Comparison of ENCODE assay signal across 1 cellular context in the genomic region with DNA sequence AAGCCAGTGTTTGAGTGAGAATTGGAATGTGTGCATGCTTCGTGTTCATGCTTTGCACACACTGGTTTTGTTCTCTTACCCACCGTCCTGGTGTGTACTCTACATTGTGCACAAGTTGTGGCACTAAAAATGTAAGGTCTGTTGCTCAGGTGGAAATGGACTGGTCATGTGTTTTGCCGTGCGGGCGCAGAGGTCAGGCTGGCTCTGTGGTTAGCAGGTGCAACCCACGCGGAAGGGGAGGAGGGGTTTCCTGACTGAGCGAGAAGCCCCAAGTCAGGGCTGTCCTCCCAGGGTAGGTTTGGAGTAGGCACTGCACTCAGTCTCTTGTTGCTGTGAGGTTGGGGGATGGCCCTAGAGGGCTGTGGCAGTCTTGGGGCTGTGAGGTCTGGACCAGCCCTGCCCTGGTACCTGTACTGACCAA.
TF ChIP-seq lines count a peak whose summit lies in the region.

No MANE protein-coding gene starts in this region.

TF ChIP-seq in GM12878, 131 proteins besides CTCF, POLR2A, EP300 and RAD21 (continued from another document and continues in another):
- TF ChIP-seq, protein P1, sequence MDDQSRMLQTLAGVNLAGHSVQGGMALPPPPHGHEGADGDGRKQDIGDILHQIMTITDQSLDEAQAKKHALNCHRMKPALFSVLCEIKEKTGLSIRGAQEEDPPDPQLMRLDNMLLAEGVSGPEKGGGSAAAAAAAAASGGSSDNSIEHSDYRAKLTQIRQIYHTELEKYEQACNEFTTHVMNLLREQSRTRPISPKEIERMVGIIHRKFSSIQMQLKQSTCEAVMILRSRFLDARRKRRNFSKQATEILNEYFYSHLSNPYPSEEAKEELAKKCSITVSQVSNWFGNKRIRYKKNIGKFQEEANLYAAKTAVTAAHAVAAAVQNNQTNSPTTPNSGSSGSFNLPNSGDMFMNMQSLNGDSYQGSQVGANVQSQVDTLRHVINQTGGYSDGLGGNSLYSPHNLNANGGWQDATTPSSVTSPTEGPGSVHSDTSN (IDR thresholded peaks at IDR 0.05; ENCODE audit: insufficient replicate concordance, low read depth, low read length) = no peak
- TF ChIP-seq NFYA (IDR thresholded peaks at IDR 0.05; ENCODE audit: borderline replicate concordance, low read depth, low read length) (no peak), PAX8 (IDR thresholded peaks at IDR 0.05) (0 out of 2 replicates have a peak, but pooled peaks have one; percentile 79), ZNF622 (IDR thresholded peaks at IDR 0.05) (no peak), MEF2B (IDR thresholded peaks at IDR 0.05; ENCODE audit: partially characterized antibody, poor library complexity, severe bottlenecking) (peak; percentile 36), CBFB (IDR thresholded peaks at IDR 0.05; ENCODE audit: low read depth) (0 out of 2 replicates have a peak, but pooled peaks have one; percentile 59), FOXK2 (IDR thresholded peaks at IDR 0.05) (no peak), MEF2A (IDR thresholded peaks at IDR 0.05; ENCODE audit: insufficient read depth, low read depth, low read length) (no peak; the same call in 1 of the 2 replicates), ZZZ3 (IDR thresholded peaks at IDR 0.05; ENCODE audit: control insufficient read depth, insufficient read length, low read depth) (no peak), STAT3 (IDR thresholded peaks at IDR 0.05; ENCODE audit: low read depth, low read length) (no peak), LARP7 (IDR thresholded peaks at IDR 0.05) (no peak), CBX3 (IDR thresholded peaks at IDR 0.05; ENCODE audit: borderline replicate concordance, low read depth) (no peak), TCF7 (IDR thresholded peaks at IDR 0.05; ENCODE audit: borderline replicate concordance) (no peak), NR2F1 (conservative IDR thresholded peaks at IDR 0.05) (peak; percentile 93), PAX5 (IDR thresholded peaks at IDR 0.05; ENCODE audit: borderline replicate concordance, low read depth, low read length) (peak; percentile 75; the same call in 1 of the 2 replicates), CREM (IDR thresholded peaks at IDR 0.05; ENCODE audit: low read depth) (peak; percentile 37; the same call in 1 of the 2 replicates), TCF12 (IDR thresholded peaks at IDR 0.05; ENCODE audit: low read depth, low read length) (peak; percentile 64), RUNX3 (IDR thresholded peaks at IDR 0.05; ENCODE audit: low read length) (peak; percentile 97), MYB (IDR thresholded peaks at IDR 0.05; ENCODE audit: borderline replicate concordance, low read depth, low read length) (0 out of 2 replicates have a peak, but pooled peaks have one; percentile 25), SREBF2 (IDR thresholded peaks at IDR 0.05; ENCODE audit: low read length) (no peak), ZNF217 (IDR thresholded peaks at IDR 0.05) (no peak), HDGF (IDR thresholded peaks at IDR 0.05) (no peak), BCL11A (IDR thresholded peaks at IDR 0.05; ENCODE audit: low read depth, low read length) (no peak), RCOR1 (conservative IDR thresholded peaks at IDR 0.05; ENCODE audit: low read depth, low read length) (no peak), NR2C2 (IDR thresholded peaks at IDR 0.05; ENCODE audit: borderline replicate concordance, control insufficient read depth, insufficient read length, low read depth) (no peak), ZSCAN29 (IDR thresholded peaks at IDR 0.05) (no peak), TBL1XR1 (IDR thresholded peaks at IDR 0.05; ENCODE audit: low read depth, low read length) (peak; percentile 85), CHD2 (IDR thresholded peaks at IDR 0.05; ENCODE audit: borderline replicate concordance, low read depth, low read length) (peak; percentile 72; the same call in 1 of the 2 replicates), BHLHE40 (IDR thresholded peaks at IDR 0.05; ENCODE audit: borderline replicate concordance in 1 of 2, low read depth in 2 of 2, low read length in 1 of 2) (peak; percentile 73 to 81), SMC3 (IDR thresholded peaks at IDR 0.05; ENCODE audit: borderline replicate concordance, low read length) (peak; percentile 31; the same call in 1 of the 2 replicates), TAF1 (IDR thresholded peaks at IDR 0.05; ENCODE audit: borderline replicate concordance, low read depth, low read length) (0 out of 2 replicates have a peak, but pooled peaks have one; percentile 14), RAD51 (IDR thresholded peaks at IDR 0.05) (peak; percentile 72), CREB1 (IDR thresholded peaks at IDR 0.05; ENCODE audit: low read depth) (peak; percentile 34; the same call in 1 of the 2 replicates), DPF2 (IDR thresholded peaks at IDR 0.05) (peak; percentile 75)
- TF ChIP-seq, protein P2, sequence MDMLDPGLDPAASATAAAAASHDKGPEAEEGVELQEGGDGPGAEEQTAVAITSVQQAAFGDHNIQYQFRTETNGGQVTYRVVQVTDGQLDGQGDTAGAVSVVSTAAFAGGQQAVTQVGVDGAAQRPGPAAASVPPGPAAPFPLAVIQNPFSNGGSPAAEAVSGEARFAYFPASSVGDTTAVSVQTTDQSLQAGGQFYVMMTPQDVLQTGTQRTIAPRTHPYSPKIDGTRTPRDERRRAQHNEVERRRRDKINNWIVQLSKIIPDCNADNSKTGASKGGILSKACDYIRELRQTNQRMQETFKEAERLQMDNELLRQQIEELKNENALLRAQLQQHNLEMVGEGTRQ (IDR thresholded peaks at IDR 0.05; ENCODE audit: borderline replicate concordance, low read depth, low read length) = peak; percentile 2; the same call in 1 of the 2 replicates
- TF ChIP-seq, protein P3, sequence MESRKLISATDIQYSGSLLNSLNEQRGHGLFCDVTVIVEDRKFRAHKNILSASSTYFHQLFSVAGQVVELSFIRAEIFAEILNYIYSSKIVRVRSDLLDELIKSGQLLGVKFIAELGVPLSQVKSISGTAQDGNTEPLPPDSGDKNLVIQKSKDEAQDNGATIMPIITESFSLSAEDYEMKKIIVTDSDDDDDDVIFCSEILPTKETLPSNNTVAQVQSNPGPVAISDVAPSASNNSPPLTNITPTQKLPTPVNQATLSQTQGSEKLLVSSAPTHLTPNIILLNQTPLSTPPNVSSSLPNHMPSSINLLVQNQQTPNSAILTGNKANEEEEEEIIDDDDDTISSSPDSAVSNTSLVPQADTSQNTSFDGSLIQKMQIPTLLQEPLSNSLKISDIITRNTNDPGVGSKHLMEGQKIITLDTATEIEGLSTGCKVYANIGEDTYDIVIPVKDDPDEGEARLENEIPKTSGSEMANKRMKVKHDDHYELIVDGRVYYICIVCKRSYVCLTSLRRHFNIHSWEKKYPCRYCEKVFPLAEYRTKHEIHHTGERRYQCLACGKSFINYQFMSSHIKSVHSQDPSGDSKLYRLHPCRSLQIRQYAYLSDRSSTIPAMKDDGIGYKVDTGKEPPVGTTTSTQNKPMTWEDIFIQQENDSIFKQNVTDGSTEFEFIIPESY (IDR thresholded peaks at IDR 0.05) = no peak
- TF ChIP-seq, protein P4, sequence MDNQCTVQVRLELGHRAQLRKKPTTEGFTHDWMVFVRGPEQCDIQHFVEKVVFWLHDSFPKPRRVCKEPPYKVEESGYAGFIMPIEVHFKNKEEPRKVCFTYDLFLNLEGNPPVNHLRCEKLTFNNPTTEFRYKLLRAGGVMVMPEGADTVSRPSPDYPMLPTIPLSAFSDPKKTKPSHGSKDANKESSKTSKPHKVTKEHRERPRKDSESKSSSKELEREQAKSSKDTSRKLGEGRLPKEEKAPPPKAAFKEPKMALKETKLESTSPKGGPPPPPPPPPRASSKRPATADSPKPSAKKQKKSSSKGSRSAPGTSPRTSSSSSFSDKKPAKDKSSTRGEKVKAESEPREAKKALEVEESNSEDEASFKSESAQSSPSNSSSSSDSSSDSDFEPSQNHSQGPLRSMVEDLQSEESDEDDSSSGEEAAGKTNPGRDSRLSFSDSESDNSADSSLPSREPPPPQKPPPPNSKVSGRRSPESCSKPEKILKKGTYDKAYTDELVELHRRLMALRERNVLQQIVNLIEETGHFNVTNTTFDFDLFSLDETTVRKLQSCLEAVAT (IDR thresholded peaks at IDR 0.05) = peak; percentile 69
- TF ChIP-seq, protein P5, sequence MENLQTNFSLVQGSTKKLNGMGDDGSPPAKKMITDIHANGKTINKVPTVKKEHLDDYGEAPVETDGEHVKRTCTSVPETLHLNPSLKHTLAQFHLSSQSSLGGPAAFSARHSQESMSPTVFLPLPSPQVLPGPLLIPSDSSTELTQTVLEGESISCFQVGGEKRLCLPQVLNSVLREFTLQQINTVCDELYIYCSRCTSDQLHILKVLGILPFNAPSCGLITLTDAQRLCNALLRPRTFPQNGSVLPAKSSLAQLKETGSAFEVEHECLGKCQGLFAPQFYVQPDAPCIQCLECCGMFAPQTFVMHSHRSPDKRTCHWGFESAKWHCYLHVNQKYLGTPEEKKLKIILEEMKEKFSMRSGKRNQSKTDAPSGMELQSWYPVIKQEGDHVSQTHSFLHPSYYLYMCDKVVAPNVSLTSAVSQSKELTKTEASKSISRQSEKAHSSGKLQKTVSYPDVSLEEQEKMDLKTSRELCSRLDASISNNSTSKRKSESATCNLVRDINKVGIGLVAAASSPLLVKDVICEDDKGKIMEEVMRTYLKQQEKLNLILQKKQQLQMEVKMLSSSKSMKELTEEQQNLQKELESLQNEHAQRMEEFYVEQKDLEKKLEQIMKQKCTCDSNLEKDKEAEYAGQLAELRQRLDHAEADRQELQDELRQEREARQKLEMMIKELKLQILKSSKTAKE (IDR thresholded peaks at IDR 0.05; ENCODE audit: low read depth, poor library complexity, severe bottlenecking) = no peak
- TF ChIP-seq, protein P6, sequence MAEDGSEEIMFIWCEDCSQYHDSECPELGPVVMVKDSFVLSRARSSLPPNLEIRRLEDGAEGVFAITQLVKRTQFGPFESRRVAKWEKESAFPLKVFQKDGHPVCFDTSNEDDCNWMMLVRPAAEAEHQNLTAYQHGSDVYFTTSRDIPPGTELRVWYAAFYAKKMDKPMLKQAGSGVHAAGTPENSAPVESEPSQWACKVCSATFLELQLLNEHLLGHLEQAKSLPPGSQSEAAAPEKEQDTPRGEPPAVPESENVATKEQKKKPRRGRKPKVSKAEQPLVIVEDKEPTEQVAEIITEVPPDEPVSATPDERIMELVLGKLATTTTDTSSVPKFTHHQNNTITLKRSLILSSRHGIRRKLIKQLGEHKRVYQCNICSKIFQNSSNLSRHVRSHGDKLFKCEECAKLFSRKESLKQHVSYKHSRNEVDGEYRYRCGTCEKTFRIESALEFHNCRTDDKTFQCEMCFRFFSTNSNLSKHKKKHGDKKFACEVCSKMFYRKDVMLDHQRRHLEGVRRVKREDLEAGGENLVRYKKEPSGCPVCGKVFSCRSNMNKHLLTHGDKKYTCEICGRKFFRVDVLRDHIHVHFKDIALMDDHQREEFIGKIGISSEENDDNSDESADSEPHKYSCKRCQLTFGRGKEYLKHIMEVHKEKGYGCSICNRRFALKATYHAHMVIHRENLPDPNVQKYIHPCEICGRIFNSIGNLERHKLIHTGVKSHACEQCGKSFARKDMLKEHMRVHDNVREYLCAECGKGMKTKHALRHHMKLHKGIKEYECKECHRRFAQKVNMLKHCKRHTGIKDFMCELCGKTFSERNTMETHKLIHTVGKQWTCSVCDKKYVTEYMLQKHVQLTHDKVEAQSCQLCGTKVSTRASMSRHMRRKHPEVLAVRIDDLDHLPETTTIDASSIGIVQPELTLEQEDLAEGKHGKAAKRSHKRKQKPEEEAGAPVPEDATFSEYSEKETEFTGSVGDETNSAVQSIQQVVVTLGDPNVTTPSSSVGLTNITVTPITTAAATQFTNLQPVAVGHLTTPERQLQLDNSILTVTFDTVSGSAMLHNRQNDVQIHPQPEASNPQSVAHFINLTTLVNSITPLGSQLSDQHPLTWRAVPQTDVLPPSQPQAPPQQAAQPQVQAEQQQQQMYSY (CRISPR knock-in tag; IDR thresholded peaks at IDR 0.05) = no peak
- TF ChIP-seq, protein P7, sequence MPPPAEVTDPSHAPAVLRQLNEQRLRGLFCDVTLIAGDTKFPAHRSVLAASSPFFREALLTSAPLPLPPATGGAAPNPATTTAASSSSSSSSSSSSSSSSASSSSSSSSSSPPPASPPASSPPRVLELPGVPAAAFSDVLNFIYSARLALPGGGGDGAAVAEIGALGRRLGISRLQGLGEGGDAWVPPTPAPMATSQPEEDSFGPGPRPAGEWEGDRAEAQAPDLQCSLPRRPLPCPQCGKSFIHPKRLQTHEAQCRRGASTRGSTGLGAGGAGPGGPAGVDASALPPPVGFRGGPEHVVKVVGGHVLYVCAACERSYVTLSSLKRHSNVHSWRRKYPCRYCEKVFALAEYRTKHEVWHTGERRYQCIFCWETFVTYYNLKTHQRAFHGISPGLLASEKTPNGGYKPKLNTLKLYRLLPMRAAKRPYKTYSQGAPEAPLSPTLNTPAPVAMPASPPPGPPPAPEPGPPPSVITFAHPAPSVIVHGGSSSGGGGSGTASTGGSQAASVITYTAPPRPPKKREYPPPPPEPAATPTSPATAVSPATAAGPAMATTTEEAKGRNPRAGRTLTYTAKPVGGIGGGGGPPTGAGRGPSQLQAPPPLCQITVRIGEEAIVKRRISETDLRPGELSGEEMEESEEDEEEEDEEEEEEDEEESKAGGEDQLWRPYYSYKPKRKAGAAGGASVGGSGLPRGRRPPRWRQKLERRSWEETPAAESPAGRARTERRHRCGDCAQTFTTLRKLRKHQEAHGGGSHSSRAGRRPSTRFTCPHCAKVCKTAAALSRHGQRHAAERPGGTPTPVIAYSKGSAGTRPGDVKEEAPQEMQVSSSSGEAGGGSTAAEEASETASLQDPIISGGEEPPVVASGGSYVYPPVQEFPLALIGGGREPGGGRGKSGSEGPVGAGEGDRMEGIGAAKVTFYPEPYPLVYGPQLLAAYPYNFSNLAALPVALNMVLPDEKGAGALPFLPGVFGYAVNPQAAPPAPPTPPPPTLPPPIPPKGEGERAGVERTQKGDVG (CRISPR knock-in tag; IDR thresholded peaks at IDR 0.05) = no peak
- TF ChIP-seq, protein P8, sequence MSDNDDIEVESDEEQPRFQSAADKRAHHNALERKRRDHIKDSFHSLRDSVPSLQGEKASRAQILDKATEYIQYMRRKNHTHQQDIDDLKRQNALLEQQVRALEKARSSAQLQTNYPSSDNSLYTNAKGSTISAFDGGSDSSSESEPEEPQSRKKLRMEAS (IDR thresholded peaks at IDR 0.05; ENCODE audit: low read depth, low read length) = no peak
- TF ChIP-seq, protein P9, sequence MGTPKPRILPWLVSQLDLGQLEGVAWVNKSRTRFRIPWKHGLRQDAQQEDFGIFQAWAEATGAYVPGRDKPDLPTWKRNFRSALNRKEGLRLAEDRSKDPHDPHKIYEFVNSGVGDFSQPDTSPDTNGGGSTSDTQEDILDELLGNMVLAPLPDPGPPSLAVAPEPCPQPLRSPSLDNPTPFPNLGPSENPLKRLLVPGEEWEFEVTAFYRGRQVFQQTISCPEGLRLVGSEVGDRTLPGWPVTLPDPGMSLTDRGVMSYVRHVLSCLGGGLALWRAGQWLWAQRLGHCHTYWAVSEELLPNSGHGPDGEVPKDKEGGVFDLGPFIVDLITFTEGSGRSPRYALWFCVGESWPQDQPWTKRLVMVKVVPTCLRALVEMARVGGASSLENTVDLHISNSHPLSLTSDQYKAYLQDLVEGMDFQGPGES (IDR thresholded peaks at IDR 0.05) = no peak
